In genomic region chr22:39771486-39771885, GRCh38 we compare ENCODE assay signal across 9 cellular contexts.
"Had no signal": no experiment of that assay in that cellular context is flagged by ENCODE, and none has a peak within 500 bp of the region (broad histone marks: within the 10 kb centered on the region; RNA-seq: fewer than 3 reads in every experiment).

No MANE protein-coding gene starts in this region.

- H3K9me3 Mint-ChIP-seq: GM23338, H9 had no signal

- H3K27ac ChIP-seq: GM23248 had no signal

- H3K4me3 Mint-ChIP-seq: GM23338, H9, HFFc6 had no signal

- H3K9me3 ChIP-seq: HAP-1 had no signal

- ATAC-seq: GM23338, HCT116 had no signal

- H3K4me1 ChIP-seq: HAP-1 had no signal

- H3K4me1 Mint-ChIP-seq: GM23338, H9 had no signal

- H3K36me3 ChIP-seq: HAP-1 had no signal

- DNase-seq: GM23248, GOT3, H7, H9, HCEC 1CT, HFFc6 had no signal

- H3K27ac Mint-ChIP-seq: GM23338, H9, HFFc6 had no signal

- H3K4me3 ChIP-seq: GM23248, GM23338, HAP-1 had no signal
